In the genomic region with DNA sequence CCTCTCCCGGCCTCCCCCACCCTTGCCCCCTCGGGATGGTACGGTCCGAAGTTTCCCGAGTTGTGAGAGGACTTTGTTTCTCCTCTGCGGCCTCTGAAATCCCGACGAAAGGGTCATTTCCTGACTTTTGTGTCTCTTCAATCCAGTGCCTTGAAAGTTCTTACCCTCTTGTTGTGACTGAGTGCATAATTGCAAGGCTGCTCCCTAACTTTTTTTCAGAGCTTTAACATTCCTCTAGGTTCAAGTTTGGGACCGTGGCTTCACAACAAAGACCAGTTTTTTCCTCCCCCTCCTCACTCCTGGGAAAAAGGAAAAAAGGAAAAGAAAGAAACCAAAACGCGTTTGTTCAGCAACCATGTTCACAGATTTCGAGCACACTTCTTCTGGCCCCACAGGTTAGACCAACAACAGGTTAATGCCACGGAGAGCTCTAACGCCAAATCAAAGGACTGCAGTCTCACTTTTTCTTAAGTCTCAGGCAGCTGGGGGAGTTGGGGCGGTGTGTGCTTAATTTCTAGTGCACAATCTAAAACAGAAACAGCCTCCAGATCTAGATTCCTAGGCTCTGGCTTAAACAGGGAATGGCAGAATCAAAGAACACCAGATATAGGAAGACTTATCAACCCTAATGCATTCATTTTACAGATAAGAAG, we compare ENCODE assay signal across 8 cellular contexts.
DNase-seq lines count a peak whose midpoint lies in the region; ATAC-seq, FAIRE-seq and TF ChIP-seq lines count a peak whose summit lies in the region.

No MANE protein-coding gene starts in this region.

- no peak for FAIRE-seq in pancreas (lab: Jason Lieb, UNC)

- H3K4me1 ChIP-seq in SJSA1 (replicated peaks) (peaks cover 55% of the 10 kb centered on the region), pancreas (peaks cover 0 to 22% (median 0%) of the 10 kb centered on the region in 3 donors)

- no peaks in the 10 kb centered on the region for H3K36me3 ChIP-seq in SJSA1
- no peaks in the 10 kb centered on the region for H3K36me3 ChIP-seq in pancreas

- H3K27me3 ChIP-seq in SJSA1 (replicated peaks) = no peaks in the 10 kb centered on the region
- no peaks in the 10 kb centered on the region for H3K27me3 ChIP-seq in pancreas

- DNase-seq in DMS114 treated with DMSO at 0.1 percent for 48 hours (lab: John Stamatoyannopoulos, UW; ENCODE audit: unreplicated experiment) = peak; percentile 34
- DNase-seq in SJSA1 (ENCODE audit: low read depth in 1 of 2, low spot score in 2 of 2) = peak in 1 of 2 experiments; percentile 61
- DNase-seq in fibroblast of the aortic adventitia (ENCODE audit: low read depth) = peak; percentile 62
- DNase-seq in pancreas = peak in 1 of 6 donors; percentile 30
- no peak for DNase-seq in NCI-H524 (lab: John Stamatoyannopoulos, UW)
- no peak for DNase-seq in UCSD-AML1 (lab: John Stamatoyannopoulos, UW; ENCODE audit: unreplicated experiment)
- DNase-seq in COR-L47 (lab: John Stamatoyannopoulos, UW) = no peak

- intact Hi-C loops in pancreas (cut with DNase I) = no loop called here

- no peak for TF ChIP-seq CTCF in fibroblast of the aortic adventitia (IDR thresholded peaks at IDR 0.05; ENCODE audit: insufficient read depth, low read length)
- TF ChIP-seq CTCF in pancreas (IDR thresholded peaks at IDR 0.05) = no peak

- H3K4me3 ChIP-seq in SJSA1 = peak overlapping the region; percentile 40
- H3K4me3 ChIP-seq in fibroblast of the aortic adventitia (ENCODE audit: low read depth, low read length) = peak overlapping the region; percentile 59
- peak overlapping the region in 3 of 4 donors; percentile 28 to 53 (median 45) for H3K4me3 ChIP-seq in pancreas

- H3K27ac ChIP-seq in SJSA1 (peak overlapping the region; percentile 86), pancreas (peak overlapping the region; percentile 70 to 88 (median 80))

- ATAC-seq in pancreas (peak in 3 of 4 donors; percentile 11 to 44 (median 29)), HG03342 (IDR thresholded peaks at IDR 0.05; ENCODE audit: unreplicated experiment) (no peak)

- no peaks in the 10 kb centered on the region for H3K9me3 ChIP-seq in SJSA1 (replicated peaks)
- no peaks in the 10 kb centered on the region for H3K9me3 ChIP-seq in pancreas

- WGBS in pancreas, 2 donors = 16 to 18% methylated on average over 15 of the region's 15 CpGs

Comparison
In these comparisons a context has a peak if more than half of its experiments do, and no peak if none do; other contexts are left out.
1. DNase-seq: peak in DMS114 treated with DMSO at 0.1 percent for 48 hours (single experiment) and fibroblast of the aortic adventitia (single experiment); none in NCI-H524 (0 of 2), UCSD-AML1 (single experiment) and COR-L47 (single experiment).
2. Peak in every context shown above with its lines, with median percentiles within 50 percentile points of each other: H3K4me3 ChIP-seq.